8 cellular contexts compared by ENCODE assay signal in the genomic region with DNA sequence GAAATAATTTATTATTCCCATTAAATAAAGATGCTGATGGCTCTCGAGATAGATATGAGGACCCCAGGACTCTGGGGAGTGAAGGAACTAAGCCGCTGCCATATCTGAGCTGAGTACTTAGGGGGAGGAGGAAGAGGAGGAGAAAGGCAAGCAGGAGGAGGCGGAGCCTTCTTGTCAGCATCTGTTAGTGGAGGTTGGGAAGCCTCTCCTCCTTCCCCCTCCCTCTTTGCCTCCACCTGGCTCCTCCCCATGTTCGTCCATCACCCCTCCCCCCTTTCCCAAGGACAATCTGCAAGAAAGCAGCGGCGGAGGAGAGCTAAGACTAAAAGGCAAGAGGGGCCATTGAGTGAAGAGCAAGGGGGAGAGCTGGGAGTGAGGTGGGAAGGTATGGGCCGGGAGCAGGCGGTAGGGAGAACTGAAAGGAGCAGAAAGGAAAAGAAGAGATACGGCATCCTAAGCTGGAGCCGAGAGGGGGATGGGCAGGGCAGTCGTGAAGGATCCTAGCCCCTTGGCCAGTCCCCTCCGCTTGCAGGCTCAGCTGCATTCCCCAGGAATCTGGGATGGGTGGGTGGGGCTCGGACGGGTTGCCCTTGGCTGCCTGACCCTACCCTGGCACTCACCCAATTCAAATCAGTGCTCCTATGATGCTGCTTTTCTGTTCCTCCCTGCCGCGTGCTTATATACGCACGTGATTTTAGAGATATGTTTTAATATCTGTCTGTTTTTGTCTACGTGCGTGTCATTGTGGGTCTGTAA.
DNase-seq lines count a peak whose midpoint lies in the region; ATAC-seq lines count a peak whose summit lies in the region.

A gene (plus strand): TSS at position 287 of the 756 bp plus-strand sequence. CDS start 3,411 bp downstream, outside the sequence.

- ATAC-seq in GM18907 (IDR thresholded peaks at IDR 0.05; ENCODE audit: unreplicated experiment) = peak; percentile 100
- ATAC-seq in HG03139 (IDR thresholded peaks at IDR 0.05; ENCODE audit: unreplicated experiment) = peak; percentile 98
- peak; percentile 93 for ATAC-seq in central memory CD8-positive, alpha-beta T cell (replicated peaks; ENCODE audit: extremely low read depth, poor library complexity, severe bottlenecking)

- H3K36me3 Mint-ChIP-seq in central memory CD8-positive, alpha-beta T cell (ENCODE audit: insufficient read depth) = peaks cover 1% of the 10 kb centered on the region

- peaks cover 13% of the 10 kb centered on the region for H3K4me1 Mint-ChIP-seq in central memory CD8-positive, alpha-beta T cell

- peaks cover 16% of the 10 kb centered on the region for H3K27me3 Mint-ChIP-seq in central memory CD8-positive, alpha-beta T cell

- peak within 1 kb of the TSS; percentile 93 for H3K4me3 Mint-ChIP-seq in central memory CD8-positive, alpha-beta T cell

- H3K27ac Mint-ChIP-seq in central memory CD8-positive, alpha-beta T cell (ENCODE audit: low read depth) = peak within 1 kb of the TSS; percentile 68

- H3K9me3 Mint-ChIP-seq in central memory CD8-positive, alpha-beta T cell = no peaks in the 10 kb centered on the region

- DNase-seq in AG08395 (ENCODE audit: low spot score) (peak; percentile 98), NCI-H2227 treated with DMSO at 0.1 percent for 48 hours (lab: John Stamatoyannopoulos, UW) (peak; percentile 80), iris pigment epithelial cell (ENCODE audit: low read depth) (peak; percentile 95)
- peak; percentile 12 to 35 (median 22) for DNase-seq in activated CD4-positive, CD25-positive, alpha-beta regulatory T cell (lab: John Stamatoyannopoulos, UW)
- DNase-seq in central memory CD8-positive, alpha-beta T cell (ENCODE audit: low spot score in 2 of 2) = peak; percentile 22 to 24
- peak; percentile 71 to 73 (median 73) for DNase-seq in stimulated activated CD4-positive, alpha-beta T cell treated with anti-CD3 and anti-CD28 coated beads, Interleukin-12 subunit alpha, Interleukin-12 subunit beta, amount 100 ng/mL, for 48 hours (ENCODE audit: low read depth in 2 of 3, low spot score in 1 of 3)

Comparison
In these comparisons a context has a peak if more than half of its experiments do, and no peak if none do; other contexts are left out.
1. Peak in every context shown above with its lines: DNase-seq and ATAC-seq.
2. DNase-seq: peak in every context shown above with its lines; median percentile 98 in AG08395; 95 in iris pigment epithelial cell; 80 in NCI-H2227 treated with DMSO at 0.1 percent for 48 hours; 73 in stimulated activated CD4-positive, alpha-beta T cell treated with anti-CD3 and anti-CD28 coated beads, Interleukin-12 subunit alpha, Interleukin-12 subunit beta, amount 100 ng/mL, for 48 hours; 23 in central memory CD8-positive, alpha-beta T cell; 22 in activated CD4-positive, CD25-positive, alpha-beta regulatory T cell.